11 cellular contexts compared by ENCODE assay signal in genomic region chr4:128387600-128388351, GRCh38.
DNase-seq lines count a peak whose midpoint lies in the region; ATAC-seq and TF ChIP-seq lines count a peak whose summit lies in the region.
"Had no signal": no experiment of that assay in that cellular context is flagged by ENCODE, and none has a peak within 500 bp of the region (broad histone marks: within the 10 kb centered on the region; RNA-seq: fewer than 3 reads in every experiment).

No MANE protein-coding gene starts in this region.

- H3K27me3 ChIP-seq in SJCRH30 (no peaks in the 10 kb centered on the region), gastroesophageal sphincter (no peaks in the 10 kb centered on the region)
- H3K27me3 ChIP-seq: MG63 had no signal

- H3K4me1 ChIP-seq in SJCRH30, result peaks cover 50% of the 10 kb centered on the region
- H3K4me1 ChIP-seq in gastroesophageal sphincter, result peaks cover 23 to 85% (median 38%) of the 10 kb centered on the region in 3 donors

- WGBS in gastroesophageal sphincter (ENCODE audit: low coverage in 1 of 2), 2 donors, result 40 to 54% methylated on average over 1 to 2 of the region's 2 CpGs

- TF ChIP-seq POLR2A in gastroesophageal sphincter (IDR thresholded peaks at IDR 0.05), result no peak

- no peaks in the 10 kb centered on the region for H3K36me3 ChIP-seq in SJCRH30
- no peaks in the 10 kb centered on the region for H3K36me3 ChIP-seq in gastroesophageal sphincter
- H3K36me3 ChIP-seq: MG63 had no signal

- TF ChIP-seq CTCF in gastroesophageal sphincter (IDR thresholded peaks at IDR 0.05), result no peak

- H3K27ac ChIP-seq in SJCRH30, result peak overlapping the region; percentile 85
- peak overlapping the region; percentile 25 to 90 (median 82) for H3K27ac ChIP-seq in gastroesophageal sphincter
- peak overlapping the region in 18 of 21 experiments; percentile 17 to 82 (median 76) for H3K27ac ChIP-seq in skin epidermis

- no peak for ATAC-seq in gastroesophageal sphincter
- ATAC-seq: activated naive CD8-positive, alpha-beta T cell treated with anti-CD3 and anti-CD28 coated beads, Interleukin-2, amount 50 U/mL, for 24 hours had no signal

- H3K4me3 ChIP-seq in SJCRH30 (no peak overlapping the region), gastroesophageal sphincter (no peak overlapping the region), skin epidermis (no peak overlapping the region)
- H3K4me3 ChIP-seq: MG63 had no signal

- H3K9me3 ChIP-seq in SJCRH30 (replicated peaks) (no peaks in the 10 kb centered on the region), gastroesophageal sphincter (no peaks in the 10 kb centered on the region)
- H3K9me3 ChIP-seq: MG63 had no signal

- DNase-seq in EL, result peak; percentile 39
- peak; percentile 73 to 80 for DNase-seq in SJCRH30
- DNase-seq in activated CD4-positive, alpha-beta T cell treated with anti-CD3 and anti-CD28 coated beads for 48 hours, result no peak
- no peak for DNase-seq in occipital lobe (lab: John Stamatoyannopoulos, UW)
- DNase-seq in NCI-H82 (lab: John Stamatoyannopoulos, UW), result no peak
- DNase-seq in CD1c-positive myeloid dendritic cell (ENCODE audit: extremely low spot score), result no peak
- DNase-seq: activated CD4-positive, alpha-beta T cell treated with anti-CD3 and anti-CD28 coated beads, Interleukin-2, amount 50 U/mL, for 1 hour; activated naive CD8-positive, alpha-beta T cell treated with anti-CD3 and anti-CD28 coated beads, Interleukin-2, amount 50 U/mL, for 24 hours had no signal

- no peak for TF ChIP-seq EP300 in gastroesophageal sphincter (IDR thresholded peaks at IDR 0.05)

Comparison
In these comparisons a context has a peak if more than half of its experiments do, and no peak if none do; other contexts are left out.
1. DNase-seq: peak in EL (single experiment) and SJCRH30 (2 of 2); none in activated CD4-positive, alpha-beta T cell treated with anti-CD3 and anti-CD28 coated beads for 48 hours (single experiment), occipital lobe (single experiment), NCI-H82 (single experiment) and CD1c-positive myeloid dendritic cell (single experiment).
2. Peak in every context shown above with its lines, with median percentiles within 50 percentile points of each other: H3K27ac ChIP-seq.